1 cellular context compared by ENCODE assay signal in the genomic region with DNA sequence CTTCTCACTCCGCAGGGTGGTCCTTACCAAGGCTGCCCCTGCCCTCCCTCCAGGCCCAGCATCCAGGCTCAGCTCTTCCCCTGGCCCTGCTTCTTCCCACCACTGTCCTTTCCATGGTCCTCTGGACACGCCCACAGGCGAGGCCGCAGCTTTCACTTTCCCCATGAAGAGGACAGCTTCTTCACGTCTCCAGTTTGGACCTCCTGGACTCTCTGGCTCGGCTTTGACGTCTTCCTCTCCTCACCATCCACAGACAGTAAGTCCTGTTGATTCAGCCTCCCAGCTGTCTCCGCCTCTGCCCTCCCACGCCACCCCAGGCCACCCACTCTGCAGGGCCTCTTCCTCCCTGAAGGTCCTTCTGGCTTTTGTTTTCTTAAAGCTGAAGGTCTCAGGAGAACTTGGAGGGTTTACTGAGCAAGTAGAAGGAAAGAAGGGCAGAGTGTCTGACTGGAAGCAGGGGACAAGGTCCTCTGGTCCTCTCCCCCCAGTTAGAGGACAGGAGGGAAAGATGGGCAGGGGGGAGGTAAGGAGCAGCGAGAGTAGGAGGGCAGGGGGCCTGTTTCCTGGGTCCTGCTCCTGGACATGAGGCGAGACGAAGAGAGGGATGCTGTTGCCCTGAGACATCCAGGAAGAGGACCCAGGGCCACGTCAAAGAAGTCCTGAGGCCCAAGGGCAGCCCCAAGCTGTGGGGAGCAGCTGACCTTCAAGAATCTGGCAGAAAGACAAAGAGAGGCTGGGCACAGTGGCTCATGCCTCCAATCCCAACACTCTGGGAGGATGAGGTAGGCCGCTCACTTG.
TF ChIP-seq lines count a peak whose summit lies in the region.

No MANE protein-coding gene starts in this region.

TF ChIP-seq in HepG2, 621 proteins besides CTCF, POLR2A, EP300 and RAD21:
- TF ChIP-seq SKI (IDR thresholded peaks at IDR 0.05; ENCODE audit: partially characterized antibody) (no peak), SALL1 (CRISPR knock-in tag; IDR thresholded peaks at IDR 0.05) (0 out of 2 replicates have a peak, but pooled peaks have one; percentile 24), RFXAP (CRISPR knock-in tag; IDR thresholded peaks at IDR 0.05; ENCODE audit: borderline replicate concordance) (no peak), FLYWCH1 (CRISPR knock-in tag; IDR thresholded peaks at IDR 0.05) (no peak), ZNF501 (CRISPR knock-in tag; IDR thresholded peaks at IDR 0.05) (0 out of 2 replicates have a peak, but pooled peaks have one; percentile 18), ZNF598 (CRISPR knock-in tag; IDR thresholded peaks at IDR 0.05; ENCODE audit: borderline replicate concordance) (peak; percentile 37; the same call in 1 of the 2 replicates), ISX (CRISPR knock-in tag; conservative IDR thresholded peaks at IDR 0.05) (no peak)
- TF ChIP-seq, protein P1, sequence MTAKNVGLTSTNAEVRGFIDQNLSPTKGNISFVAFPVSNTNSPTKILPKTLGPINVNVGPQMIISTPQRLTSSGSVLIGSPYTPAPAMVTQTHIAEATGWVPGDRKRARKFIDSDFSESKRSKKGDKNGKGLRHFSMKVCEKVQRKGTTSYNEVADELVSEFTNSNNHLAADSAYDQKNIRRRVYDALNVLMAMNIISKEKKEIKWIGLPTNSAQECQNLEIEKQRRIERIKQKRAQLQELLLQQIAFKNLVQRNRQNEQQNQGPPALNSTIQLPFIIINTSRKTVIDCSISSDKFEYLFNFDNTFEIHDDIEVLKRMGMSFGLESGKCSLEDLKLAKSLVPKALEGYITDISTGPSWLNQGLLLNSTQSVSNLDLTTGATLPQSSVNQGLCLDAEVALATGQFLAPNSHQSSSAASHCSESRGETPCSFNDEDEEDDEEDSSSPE (CRISPR knock-in tag; IDR thresholded peaks at IDR 0.05) = no peak
- TF ChIP-seq, protein P2, sequence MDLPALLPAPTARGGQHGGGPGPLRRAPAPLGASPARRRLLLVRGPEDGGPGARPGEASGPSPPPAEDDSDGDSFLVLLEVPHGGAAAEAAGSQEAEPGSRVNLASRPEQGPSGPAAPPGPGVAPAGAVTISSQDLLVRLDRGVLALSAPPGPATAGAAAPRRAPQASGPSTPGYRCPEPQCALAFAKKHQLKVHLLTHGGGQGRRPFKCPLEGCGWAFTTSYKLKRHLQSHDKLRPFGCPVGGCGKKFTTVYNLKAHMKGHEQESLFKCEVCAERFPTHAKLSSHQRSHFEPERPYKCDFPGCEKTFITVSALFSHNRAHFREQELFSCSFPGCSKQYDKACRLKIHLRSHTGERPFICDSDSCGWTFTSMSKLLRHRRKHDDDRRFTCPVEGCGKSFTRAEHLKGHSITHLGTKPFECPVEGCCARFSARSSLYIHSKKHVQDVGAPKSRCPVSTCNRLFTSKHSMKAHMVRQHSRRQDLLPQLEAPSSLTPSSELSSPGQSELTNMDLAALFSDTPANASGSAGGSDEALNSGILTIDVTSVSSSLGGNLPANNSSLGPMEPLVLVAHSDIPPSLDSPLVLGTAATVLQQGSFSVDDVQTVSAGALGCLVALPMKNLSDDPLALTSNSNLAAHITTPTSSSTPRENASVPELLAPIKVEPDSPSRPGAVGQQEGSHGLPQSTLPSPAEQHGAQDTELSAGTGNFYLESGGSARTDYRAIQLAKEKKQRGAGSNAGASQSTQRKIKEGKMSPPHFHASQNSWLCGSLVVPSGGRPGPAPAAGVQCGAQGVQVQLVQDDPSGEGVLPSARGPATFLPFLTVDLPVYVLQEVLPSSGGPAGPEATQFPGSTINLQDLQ (CRISPR knock-in tag; IDR thresholded peaks at IDR 0.05) = 0 out of 2 replicates have a peak, but pooled peaks have one; percentile 25
